In the genomic region with DNA sequence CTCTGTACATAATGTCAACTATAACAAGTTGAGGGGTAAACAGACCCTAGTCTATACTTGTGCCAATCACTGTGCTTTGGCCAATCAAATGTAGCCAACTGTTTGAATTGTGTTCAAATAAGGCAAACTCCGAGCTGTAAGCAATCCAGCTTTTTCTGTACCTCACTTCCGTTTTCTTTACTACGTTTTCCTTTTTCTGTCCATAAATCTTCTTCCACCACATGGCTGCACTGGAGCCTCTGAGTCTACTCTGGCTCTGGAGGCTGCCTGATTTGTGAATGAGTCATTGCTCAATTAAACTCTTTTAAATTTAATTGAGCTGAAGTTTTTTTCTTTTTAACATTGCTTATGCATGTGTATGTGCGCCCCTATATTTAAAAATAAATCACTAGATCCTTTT, we compare ENCODE assay signal across 1 cellular context.
TF ChIP-seq lines count a peak whose summit lies in the region.

No MANE protein-coding gene starts in this region.

TF ChIP-seq in SK-N-SH, 30 proteins besides CTCF, POLR2A, EP300 and RAD21 (continued from another document):
- TF ChIP-seq, protein P1, sequence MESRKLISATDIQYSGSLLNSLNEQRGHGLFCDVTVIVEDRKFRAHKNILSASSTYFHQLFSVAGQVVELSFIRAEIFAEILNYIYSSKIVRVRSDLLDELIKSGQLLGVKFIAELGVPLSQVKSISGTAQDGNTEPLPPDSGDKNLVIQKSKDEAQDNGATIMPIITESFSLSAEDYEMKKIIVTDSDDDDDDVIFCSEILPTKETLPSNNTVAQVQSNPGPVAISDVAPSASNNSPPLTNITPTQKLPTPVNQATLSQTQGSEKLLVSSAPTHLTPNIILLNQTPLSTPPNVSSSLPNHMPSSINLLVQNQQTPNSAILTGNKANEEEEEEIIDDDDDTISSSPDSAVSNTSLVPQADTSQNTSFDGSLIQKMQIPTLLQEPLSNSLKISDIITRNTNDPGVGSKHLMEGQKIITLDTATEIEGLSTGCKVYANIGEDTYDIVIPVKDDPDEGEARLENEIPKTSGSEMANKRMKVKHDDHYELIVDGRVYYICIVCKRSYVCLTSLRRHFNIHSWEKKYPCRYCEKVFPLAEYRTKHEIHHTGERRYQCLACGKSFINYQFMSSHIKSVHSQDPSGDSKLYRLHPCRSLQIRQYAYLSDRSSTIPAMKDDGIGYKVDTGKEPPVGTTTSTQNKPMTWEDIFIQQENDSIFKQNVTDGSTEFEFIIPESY (IDR thresholded peaks at IDR 0.05; ENCODE audit: borderline replicate concordance, low read depth), result no peak
- no peak for TF ChIP-seq RXRA (IDR thresholded peaks at IDR 0.05; ENCODE audit: borderline replicate concordance, low read depth)
- no peak for TF ChIP-seq FOXJ3 (CRISPR knock-in tag; IDR thresholded peaks at IDR 0.05)
- TF ChIP-seq NRF1 (IDR thresholded peaks at IDR 0.05; ENCODE audit: low read depth, low read length), result no peak
- TF ChIP-seq MXI1 (IDR thresholded peaks at IDR 0.05; ENCODE audit: low read depth, low read length), result no peak
- TF ChIP-seq MEF2A (IDR thresholded peaks at IDR 0.05; ENCODE audit: borderline replicate concordance, low read depth), result no peak
- no peak for TF ChIP-seq REST (IDR thresholded peaks at IDR 0.05; ENCODE audit: low read depth, low read length)
